8 cellular contexts compared by ENCODE assay signal in the genomic region with DNA sequence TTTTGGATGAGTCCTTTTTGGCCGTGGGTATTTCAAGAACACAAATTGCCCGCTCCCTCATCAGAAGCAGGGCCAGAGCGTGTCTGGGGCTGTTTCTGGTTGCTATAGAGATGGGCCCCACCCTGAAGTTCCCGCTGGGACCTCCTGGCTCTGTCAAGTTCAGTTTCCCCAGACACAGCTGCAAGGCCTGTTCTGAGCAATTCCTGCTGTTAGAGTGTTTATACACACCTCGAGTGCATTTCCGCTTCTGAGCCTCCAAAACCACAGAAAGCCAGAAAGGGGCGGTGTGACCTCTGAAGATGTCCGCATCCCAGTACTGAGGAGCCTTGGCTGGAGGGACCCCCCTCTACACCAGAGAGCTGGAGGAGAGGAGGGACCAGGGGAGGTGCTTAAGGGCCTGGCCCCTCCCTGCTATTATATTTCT. TPM values are rescaled to one million over a fixed set of nuclear protein-coding genes. Genes with fewer than 3 reads are reported as not detected.
DNase-seq lines count a peak whose midpoint lies in the region; ATAC-seq, FAIRE-seq and TF ChIP-seq lines count a peak whose summit lies in the region.

No MANE protein-coding gene starts in this region.

- intact Hi-C loops in GM12878 (cut with micrococcal nuclease; ENCODE audit: unreplicated experiment), result no loop called here
- intact Hi-C loops in PC-3 (cut with micrococcal nuclease), result no loop called here

- no peaks in the 10 kb centered on the region; a peak in 1 of 4 replicates for H3K4me1 ChIP-seq in SK-N-SH (ENCODE audit: control insufficient read depth in 1 of 2, insufficient read depth in 2 of 2, low read depth in 1 of 2, low read length in 1 of 2)
- peaks cover 17% of the 10 kb centered on the region for H3K4me1 ChIP-seq in GM23248 (ENCODE audit: insufficient read depth)
- peaks cover 22% of the 10 kb centered on the region for H3K4me1 ChIP-seq in GM12878 (ENCODE audit: control insufficient read depth, insufficient read depth, low read length)
- peaks cover 2% of the 10 kb centered on the region; the same call in 1 of the 2 replicates for H3K4me1 ChIP-seq in PC-3 (ENCODE audit: insufficient read depth, low read length)

- CTCF ChIA-PET in SK-N-SH (lab: Yijun Ruan, JAX) (interaction anchor here (0.8 to 1.1 kb wide), 5 partner anchors 11 to 111 kb away, joined by 3 to 4 read pairs (median 4); partner anchors contain the start of gene GALK1), GM12878 (lab: Yijun Ruan, JAX) (interaction anchor here (0.6 to 2.1 kb wide), 8 partner anchors 8 to 111 kb away, joined by 3 to 8 read pairs (median 3); partner anchors contain the start of genes TRIM65 and WBP2), PC-3 (lab: Charles Lee) (no interaction called here)

- BruUV-seq in GM12878 (replicated peaks; lab: Mats Ljungman, UMichigan), result no TSS peak
- BruUV-seq in PC-3 (replicated peaks; lab: Mats Ljungman, UMichigan), result no TSS peak

- no peak for TF ChIP-seq RAD21 in SK-N-SH (IDR thresholded peaks at IDR 0.05; ENCODE audit: low read length)
- TF ChIP-seq RAD21 in GM12878 (IDR thresholded peaks at IDR 0.05; ENCODE audit: insufficient read depth, low read depth, low read length), result no peak

- H3K27ac ChIP-seq in SK-N-SH (ENCODE audit: low read depth in 2 of 2, low read length in 1 of 2) (no peak overlapping the region), GM23248 (peak overlapping the region; percentile 48), GM12878 (ENCODE audit: control insufficient read depth, insufficient read depth) (peak overlapping the region; percentile 29), PC-3 (ENCODE audit: low read length) (no peak overlapping the region)

- H3F3A ChIP-seq in SK-N-SH (replicated peaks; ENCODE audit: insufficient read depth) (peaks cover 6% of the 10 kb centered on the region), GM23248 (ENCODE audit: insufficient read depth) (0 out of 2 replicates have a peak, but pooled peaks cover 6% of the 10 kb centered on the region), PC-3 (ENCODE audit: low read length, unreplicated experiment) (no peaks in the 10 kb centered on the region)

- TF ChIP-seq POLR2A in GM12878 (IDR thresholded peaks at IDR 0.05; ENCODE audit: low read depth, low read length), result no peak

- peak; percentile 35 for DNase-seq in SK-N-SH
- peak; percentile 81 for DNase-seq in GM23248
- peak; percentile 78 for DNase-seq in MG63
- peak; percentile 77 for DNase-seq in GM12878 (ENCODE audit: low read depth, low spot score)
- peak; percentile 24 for DNase-seq in medulla oblongata (ENCODE audit: extremely low spot score)
- DNase-seq in PC-3, result no peak

- no peak for TF ChIP-seq CTCF in SK-N-SH (IDR thresholded peaks at IDR 0.05)
- TF ChIP-seq CTCF in GM12878 (IDR thresholded peaks at IDR 0.05 in 2 of 3, conservative IDR thresholded peaks at IDR 0.05 in 1 of 3; ENCODE audit: control insufficient read depth in 2 of 3, extremely low read depth in 1 of 3, insufficient read depth in 1 of 3, low read depth in 3 of 3, low read length in 3 of 3), result no peak
- TF ChIP-seq CTCF in PC-3 (conservative IDR thresholded peaks at IDR 0.05; ENCODE audit: low read depth, low read length), result no peak

- ATAC-seq in SK-N-SH treated with all-trans-retinoic acid at 6 μM for 48 hours (no peak; the same call in 2 of the 3 replicates), GM12878 (peak; percentile 90), GM18519 (IDR thresholded peaks at IDR 0.05; ENCODE audit: low FRiP score, unreplicated experiment) (no peak), PC-3 (no peak)

- H3K4me3 ChIP-seq in SK-N-SH (ENCODE audit: low read depth in 2 of 2, low read length in 1 of 2) (no peak overlapping the region), GM23248 (no peak overlapping the region), MG63 (no peak overlapping the region), GM12878 (peak overlapping the region; percentile 22; the same call in 1 of the 2 replicates), PC-3 (ENCODE audit: low read length) (no peak overlapping the region)

- no peak overlapping the region for H3K4me2 ChIP-seq in SK-N-SH
- peak overlapping the region; percentile 34 for H3K4me2 ChIP-seq in GM23248 (ENCODE audit: unreplicated experiment)
- peak overlapping the region; percentile 66 for H3K4me2 ChIP-seq in GM12878 (ENCODE audit: control insufficient read depth, insufficient read depth)
- H3K4me2 ChIP-seq in PC-3 (ENCODE audit: low read length), result no peak overlapping the region

- H3K27me3 ChIP-seq in SK-N-SH (ENCODE audit: insufficient read depth), result no peaks in the 10 kb centered on the region
- H3K27me3 ChIP-seq in GM23248 (replicated peaks; ENCODE audit: insufficient read depth), result no peaks in the 10 kb centered on the region
- no peaks in the 10 kb centered on the region for H3K27me3 ChIP-seq in MG63
- H3K27me3 ChIP-seq in GM12878 (replicated peaks in 1 of 2; ENCODE audit: control insufficient read depth in 2 of 2, insufficient read depth in 2 of 2, low read length in 1 of 2), result no peaks in the 10 kb centered on the region
- H3K27me3 ChIP-seq in PC-3 (ENCODE audit: low read length), result no peaks in the 10 kb centered on the region

- 90% methylated on average over 8 of the region's 8 CpGs for WGBS in SK-N-SH (ENCODE audit: low lambda C conversion rate)
- WGBS in GM23248 (ENCODE audit: low coverage in 1 of 2, low lambda C conversion rate in 2 of 2, missing lambda C conversion rate in 2 of 2), 2 experiments, result 10 to 11% methylated on average over 8 of the region's 8 CpGs
- under 1% methylated on average over 8 of the region's 8 CpGs for WGBS in GM12878 (ENCODE audit: insufficient coverage, insufficient replicate concordance, low lambda C conversion rate, missing lambda C conversion rate)

- H3K36me3 ChIP-seq in SK-N-SH (replicated peaks in 1 of 2; ENCODE audit: control insufficient read depth in 1 of 2, insufficient read depth in 2 of 2, low read length in 1 of 2) (no peaks in the 10 kb centered on the region), GM23248 (ENCODE audit: low read depth) (no peaks in the 10 kb centered on the region), MG63 (no peaks in the 10 kb centered on the region), GM12878 (ENCODE audit: control insufficient read depth in 2 of 2, insufficient read depth in 2 of 2, low read length in 1 of 2) (no peaks in the 10 kb centered on the region), PC-3 (ENCODE audit: low read depth, low read length) (no peaks in the 10 kb centered on the region)

- no peak overlapping the region for H3K9ac ChIP-seq in SK-N-SH
- H3K9ac ChIP-seq in GM23248, result peak overlapping the region; percentile 36
- peak overlapping the region; percentile 1; the same call in 1 of the 2 replicates for H3K9ac ChIP-seq in GM12878 (ENCODE audit: control insufficient read depth, insufficient read depth, low read length)
- H3K9ac ChIP-seq in PC-3 (ENCODE audit: low read length), result no peak overlapping the region

- H4K20me1 ChIP-seq in SK-N-SH (ENCODE audit: insufficient read depth) (no peaks in the 10 kb centered on the region), GM23248 (ENCODE audit: insufficient read depth) (no peaks in the 10 kb centered on the region), GM12878 (ENCODE audit: control insufficient read depth, insufficient read depth) (no peaks in the 10 kb centered on the region), PC-3 (ENCODE audit: low read length) (no peaks in the 10 kb centered on the region)

- POLR2A ChIA-PET in SK-N-SH (lab: Yijun Ruan, JAX), result no interaction called here
- POLR2A ChIA-PET in GM12878 (lab: Charles Lee), result interaction anchor here (0.6 to 1.7 kb wide), 5 partner anchors 9 to 616 kb away, joined by 3 to 16 read pairs (median 5); partner anchors contain the start of genes TRIM47 and WBP2
- POLR2A ChIA-PET in PC-3 (lab: Charles Lee; ENCODE audit: unreplicated experiment), result interaction anchor here (0.6 kb wide), 2 partner anchors 154 to 530 kb away, joined by 5 to 6 read pairs; no protein-coding TSS in a partner anchor

- H3K9me2 ChIP-seq in SK-N-SH (no peaks in the 10 kb centered on the region), GM23248 (ENCODE audit: insufficient read depth) (no peaks in the 10 kb centered on the region), PC-3 (replicated peaks; ENCODE audit: low read length) (no peaks in the 10 kb centered on the region)

- SMC1A ChIA-PET in GM12878 (lab: Charles Lee; ENCODE audit: uncharacterized antibody, unreplicated experiment), result interaction anchor here (0.7 to 1.4 kb wide), 6 partner anchors 8 to 116 kb away, joined by 3 to 6 read pairs (median 3); partner anchors contain the start of gene WBP2

- H3K79me2 ChIP-seq in SK-N-SH (ENCODE audit: insufficient read depth) (no peaks in the 10 kb centered on the region), GM23248 (ENCODE audit: insufficient read depth) (no peaks in the 10 kb centered on the region), GM12878 (ENCODE audit: control insufficient read depth, insufficient read depth, low read length) (no peaks in the 10 kb centered on the region), PC-3 (ENCODE audit: low read length) (no peaks in the 10 kb centered on the region)

- TF ChIP-seq EP300 in SK-N-SH (IDR thresholded peaks at IDR 0.05; ENCODE audit: borderline replicate concordance in 1 of 2, low read depth in 1 of 2, low read length in 1 of 2), result no peak
- TF ChIP-seq EP300 in GM12878 (IDR thresholded peaks at IDR 0.05; ENCODE audit: borderline replicate concordance in 1 of 2, control insufficient read depth in 1 of 2, low read depth in 2 of 2, low read length in 2 of 2), result peak in 1 of 2 experiments; percentile 38; a peak in 1 of 4 replicates

- H2AFZ ChIP-seq in SK-N-SH (ENCODE audit: low read depth), result peak overlapping the region; percentile 14; the same call in 1 of the 2 replicates
- peak overlapping the region; percentile 61 for H2AFZ ChIP-seq in GM23248
- peak overlapping the region; percentile 21; the same call in 1 of the 2 replicates for H2AFZ ChIP-seq in GM12878 (ENCODE audit: control insufficient read depth, low read depth, low read length)
- H2AFZ ChIP-seq in PC-3 (ENCODE audit: low read length), result no peak overlapping the region

- H3K9me3 ChIP-seq in SK-N-SH, result no peaks in the 10 kb centered on the region
- H3K9me3 ChIP-seq in GM23248 (ENCODE audit: low read depth), result no peaks in the 10 kb centered on the region
- no peaks in the 10 kb centered on the region for H3K9me3 ChIP-seq in MG63
- H3K9me3 ChIP-seq in GM12878 (replicated peaks; ENCODE audit: control insufficient read depth, insufficient read depth, low read length), result no peaks in the 10 kb centered on the region
- H3K9me3 ChIP-seq in PC-3 (ENCODE audit: low read length), result no peaks in the 10 kb centered on the region

- RAD21 ChIA-PET in GM12878 (lab: Charles Lee; ENCODE audit: unreplicated experiment), result interaction anchor here (0.7 to 1.3 kb wide), 5 partner anchors 11 to 32 kb away, joined by 3 to 5 read pairs (median 3); partner anchors contain the start of gene TRIM65

- peak; percentile 94 for FAIRE-seq in GM12878 (lab: Jason Lieb, UNC)

- in situ Hi-C loops in GM23248 (cut with MboI), result no loop called here
- in situ Hi-C loops in GM12878 (cut with MboI), result no loop called here

RNA-seq across cellular contexts. Expression of gene WBP2, which starts 9.3 kb away (rescaled TPM):
- polyA plus RNA-seq in SK-N-SH (2012; rRNA removed) (49.7 and 55.8 TPM in 2 replicates), GM23248 (2016; fragmentation: Nextera tagmentation; extraction: Ambion mirVana) (59.4 and 64.8 TPM in 2 replicates), GM12878 (2011; rRNA removed) (12.7 and 18.6 TPM in 2 replicates), GM12878 (2014; fragmentation: Illumina TruSeq; extraction: Trizol) (40.8 and 53.4 TPM in 2 replicates), GM12878 (2014; fragmentation: Nextera tagmentation; extraction: Ambion mirVana) (1 to 10 TPM; 1.5 to 3.0 TPM), GM12878 (2014; rRNA removed) (26.6 and 30.9 TPM in 2 replicates), GM12878 (2016; fragmentation: Nextera tagmentation; extraction: Ambion mirVana) (10 to 100 TPM; 49.8 to 57.3 TPM)
- 31.9 and 42.5 TPM in 2 replicates for polyA plus RNA-seq in SK-N-SH (2012; cell fraction: cytosol; rRNA removed)
- 63.2 and 67.1 TPM in 2 replicates for polyA plus RNA-seq in SK-N-SH (2012; cell fraction: nucleus; rRNA removed)
- 17.4 and 22.9 TPM in 2 replicates for total RNA-seq in GM23248 (2014; rRNA removed; shearing (Covaris generic))
- total RNA-seq in MG63 (2014; rRNA removed; shearing (Covaris generic); ENCODE audit: low replicate concordance), result 6.6 and 7.9 TPM in 2 replicates
- 24.5 and 27.7 TPM in 2 replicates for total RNA-seq in GM12878 (2013; cell fraction: nucleolus; rRNA removed)
- total RNA-seq in GM12878 (2014; rRNA removed) (26.0 and 28.4 TPM in 2 replicates), GM12878 (2014; rRNA removed; fragmentation: Illumina TruSeq; extraction: Trizol) (11.8 and 12.1 TPM in 2 replicates), GM12878 (2021) (53.9 and 56.4 TPM in 2 replicates), PC-3 (2014; rRNA removed) (49.7 and 51.8 TPM in 2 replicates)
- polyA plus RNA-seq in GM12878 (2011; ENCODE audit: low read depth), result 45.2 TPM
- 18.8 and 21.9 TPM in 2 replicates for polyA plus RNA-seq in GM12878 (2011; cell fraction: cytosol; rRNA removed)
- 60.2 and 65.4 TPM in 2 replicates for polyA plus RNA-seq in GM12878 (2011; cell fraction: nucleus; rRNA removed)
- 80.3 and 82.1 TPM in 2 replicates for polyA plus RNA-seq in GM12878 (2012)
- polyA minus RNA-seq in GM12878 (2011; rRNA and poly(A)+ RNA removed), result 20.7 and 21.9 TPM in 2 replicates
- polyA minus RNA-seq in GM12878 (2011; cell fraction: cytosol; rRNA and poly(A)+ RNA removed), result 11.9 and 13.1 TPM in 2 replicates
- polyA minus RNA-seq in GM12878 (2011; cell fraction: nucleus; rRNA and poly(A)+ RNA removed), result 21.2 and 23.5 TPM in 2 replicates

RNA-seq across cellular contexts. Expression of gene TRIM47, which starts 13.9 kb away (rescaled TPM):
- 3.1 and 5.1 TPM in 2 replicates for polyA plus RNA-seq in SK-N-SH (2012; rRNA removed)
- polyA plus RNA-seq in SK-N-SH (2012; cell fraction: cytosol; rRNA removed), result 1.9 and 2.7 TPM in 2 replicates
- 6.9 and 7.6 TPM in 2 replicates for polyA plus RNA-seq in SK-N-SH (2012; cell fraction: nucleus; rRNA removed)
- total RNA-seq in GM23248 (2014; rRNA removed; shearing (Covaris generic)), result 1.4 and 2.4 TPM in 2 replicates
- polyA plus RNA-seq in GM23248 (2016; fragmentation: Nextera tagmentation; extraction: Ambion mirVana), result 1.2 and 2.0 TPM in 2 replicates
- 40.4 and 54.2 TPM in 2 replicates for total RNA-seq in MG63 (2014; rRNA removed; shearing (Covaris generic); ENCODE audit: low replicate concordance)
- total RNA-seq in GM12878 (2013; cell fraction: nucleolus; rRNA removed), result 4.6 and 7.4 TPM in 2 replicates
- total RNA-seq in GM12878 (2014; rRNA removed), result 9.6 and 9.8 TPM in 2 replicates
- total RNA-seq in GM12878 (2014; rRNA removed; fragmentation: Illumina TruSeq; extraction: Trizol), result 3.7 and 4.3 TPM in 2 replicates
- total RNA-seq in GM12878 (2021), result 8.6 and 9.8 TPM in 2 replicates
- 0.16 TPM for polyA plus RNA-seq in GM12878 (2011; ENCODE audit: low read depth)
- polyA plus RNA-seq in GM12878 (2011; rRNA removed), result 0.12 and 0.35 TPM in 2 replicates
- 0.64 and 0.93 TPM in 2 replicates for polyA plus RNA-seq in GM12878 (2011; cell fraction: cytosol; rRNA removed)
- 0.48 and 1.5 TPM in 2 replicates for polyA plus RNA-seq in GM12878 (2011; cell fraction: nucleus; rRNA removed)
- polyA plus RNA-seq in GM12878 (2012), result 0.67 and 0.97 TPM in 2 replicates
- polyA plus RNA-seq in GM12878 (2014; fragmentation: Illumina TruSeq; extraction: Trizol), result 0.84 and 4.6 TPM in 2 replicates
- 1 to 10 TPM in 1 of 2 experiments, under 1 TPM in 1; 0.79 to 1.8 TPM for polyA plus RNA-seq in GM12878 (2014; fragmentation: Nextera tagmentation; extraction: Ambion mirVana)
- 8.4 and 11.3 TPM in 2 replicates for polyA plus RNA-seq in GM12878 (2014; rRNA removed)
- 1 to 10 TPM; 6.1 to 9.7 TPM for polyA plus RNA-seq in GM12878 (2016; fragmentation: Nextera tagmentation; extraction: Ambion mirVana)
- polyA minus RNA-seq in GM12878 (2011; rRNA and poly(A)+ RNA removed), result not detected in 2 replicates
- 0.73 TPM in 1 of 2 replicates, not detected in the other for polyA minus RNA-seq in GM12878 (2011; cell fraction: cytosol; rRNA and poly(A)+ RNA removed)
- 0.96 and 0.97 TPM in 2 replicates for polyA minus RNA-seq in GM12878 (2011; cell fraction: nucleus; rRNA and poly(A)+ RNA removed)
- total RNA-seq in PC-3 (2014; rRNA removed), result 73.7 and 109 TPM in 2 replicates

RNA-seq across cellular contexts. Expression of gene UNC13D, which starts 20.3 kb away (rescaled TPM):
- polyA plus RNA-seq in SK-N-SH (2012; rRNA removed), result 0.99 and 1.3 TPM in 2 replicates
- polyA plus RNA-seq in SK-N-SH (2012; cell fraction: cytosol; rRNA removed), result 0.41 and 1.2 TPM in 2 replicates
- 6.5 and 8.9 TPM in 2 replicates for polyA plus RNA-seq in SK-N-SH (2012; cell fraction: nucleus; rRNA removed)
- total RNA-seq in GM23248 (2014; rRNA removed; shearing (Covaris generic)), result under 0.01 and 0.65 TPM in 2 replicates
- 0.06 TPM in 1 of 2 replicates, not detected in the other for polyA plus RNA-seq in GM23248 (2016; fragmentation: Nextera tagmentation; extraction: Ambion mirVana)
- total RNA-seq in MG63 (2014; rRNA removed; shearing (Covaris generic); ENCODE audit: low replicate concordance), result 0.20 and 0.23 TPM in 2 replicates
- 128 and 142 TPM in 2 replicates for total RNA-seq in GM12878 (2013; cell fraction: nucleolus; rRNA removed)
- total RNA-seq in GM12878 (2014; rRNA removed), result 37.9 and 45.2 TPM in 2 replicates
- 10.0 and 10.3 TPM in 2 replicates for total RNA-seq in GM12878 (2014; rRNA removed; fragmentation: Illumina TruSeq; extraction: Trizol)
- 58.6 and 63.9 TPM in 2 replicates for total RNA-seq in GM12878 (2021)
- 46.6 TPM for polyA plus RNA-seq in GM12878 (2011; ENCODE audit: low read depth)
- polyA plus RNA-seq in GM12878 (2011; rRNA removed), result 9.2 and 15.5 TPM in 2 replicates
- polyA plus RNA-seq in GM12878 (2011; cell fraction: cytosol; rRNA removed), result 11.1 and 15.5 TPM in 2 replicates
- polyA plus RNA-seq in GM12878 (2011; cell fraction: nucleus; rRNA removed), result 157 and 179 TPM in 2 replicates
- polyA plus RNA-seq in GM12878 (2012), result 42.6 and 46.6 TPM in 2 replicates
- polyA plus RNA-seq in GM12878 (2014; fragmentation: Illumina TruSeq; extraction: Trizol), result 4.0 and 14.4 TPM in 2 replicates
- polyA plus RNA-seq in GM12878 (2014; fragmentation: Nextera tagmentation; extraction: Ambion mirVana), result 1 to 10 TPM in 1 of 2 experiments, under 1 TPM in 1; 0.32 to 1.6 TPM
- 37.1 and 46.0 TPM in 2 replicates for polyA plus RNA-seq in GM12878 (2014; rRNA removed)
- polyA plus RNA-seq in GM12878 (2016; fragmentation: Nextera tagmentation; extraction: Ambion mirVana), result 10 to 100 TPM; 34.9 to 37.4 TPM
- polyA minus RNA-seq in GM12878 (2011; rRNA and poly(A)+ RNA removed), result 12.5 and 23.1 TPM in 2 replicates
- polyA minus RNA-seq in GM12878 (2011; cell fraction: cytosol; rRNA and poly(A)+ RNA removed), result 9.7 and 12.6 TPM in 2 replicates
- 47.1 and 66.4 TPM in 2 replicates for polyA minus RNA-seq in GM12878 (2011; cell fraction: nucleus; rRNA and poly(A)+ RNA removed)
- total RNA-seq in PC-3 (2014; rRNA removed), result 43.9 and 53.8 TPM in 2 replicates

RNA-seq across cellular contexts. Expression of gene TRIM65, which starts 32.3 kb away (rescaled TPM):
- 13.1 and 18.1 TPM in 2 replicates for polyA plus RNA-seq in SK-N-SH (2012; rRNA removed)
- polyA plus RNA-seq in SK-N-SH (2012; cell fraction: cytosol; rRNA removed), result 7.7 and 11.7 TPM in 2 replicates
- polyA plus RNA-seq in SK-N-SH (2012; cell fraction: nucleus; rRNA removed), result 21.5 and 24.6 TPM in 2 replicates
- total RNA-seq in GM23248 (2014; rRNA removed; shearing (Covaris generic)), result 24.2 and 25.7 TPM in 2 replicates
- 9.9 and 10.2 TPM in 2 replicates for polyA plus RNA-seq in GM23248 (2016; fragmentation: Nextera tagmentation; extraction: Ambion mirVana)
- 27.6 and 49.4 TPM in 2 replicates for total RNA-seq in MG63 (2014; rRNA removed; shearing (Covaris generic); ENCODE audit: low replicate concordance)
- 10.6 and 14.1 TPM in 2 replicates for total RNA-seq in GM12878 (2013; cell fraction: nucleolus; rRNA removed)
- 21.0 and 26.0 TPM in 2 replicates for total RNA-seq in GM12878 (2014; rRNA removed)
- 10.1 and 11.6 TPM in 2 replicates for total RNA-seq in GM12878 (2014; rRNA removed; fragmentation: Illumina TruSeq; extraction: Trizol)
- 21.8 and 23.0 TPM in 2 replicates for total RNA-seq in GM12878 (2021)
- polyA plus RNA-seq in GM12878 (2011; ENCODE audit: low read depth), result 3.9 TPM
- 3.9 and 6.0 TPM in 2 replicates for polyA plus RNA-seq in GM12878 (2011; rRNA removed)
- polyA plus RNA-seq in GM12878 (2011; cell fraction: cytosol; rRNA removed), result 7.4 and 8.5 TPM in 2 replicates
- polyA plus RNA-seq in GM12878 (2011; cell fraction: nucleus; rRNA removed), result 6.4 and 8.0 TPM in 2 replicates
- 7.9 and 8.1 TPM in 2 replicates for polyA plus RNA-seq in GM12878 (2012)
- 7.2 and 10.0 TPM in 2 replicates for polyA plus RNA-seq in GM12878 (2014; fragmentation: Illumina TruSeq; extraction: Trizol)
- polyA plus RNA-seq in GM12878 (2014; fragmentation: Nextera tagmentation; extraction: Ambion mirVana), result 1 to 10 TPM; 1.4 to 3.8 TPM
- polyA plus RNA-seq in GM12878 (2014; rRNA removed), result 18.8 and 19.5 TPM in 2 replicates
- polyA plus RNA-seq in GM12878 (2016; fragmentation: Nextera tagmentation; extraction: Ambion mirVana), result 10 to 100 TPM in 1 of 2 experiments, 1 to 10 TPM in 1; 3.2 to 16.2 TPM
- 2.4 and 6.8 TPM in 2 replicates for polyA minus RNA-seq in GM12878 (2011; rRNA and poly(A)+ RNA removed)
- polyA minus RNA-seq in GM12878 (2011; cell fraction: cytosol; rRNA and poly(A)+ RNA removed), result 2.0 and 2.1 TPM in 2 replicates
- polyA minus RNA-seq in GM12878 (2011; cell fraction: nucleus; rRNA and poly(A)+ RNA removed), result 2.2 and 4.6 TPM in 2 replicates
- 32.3 and 48.9 TPM in 2 replicates for total RNA-seq in PC-3 (2014; rRNA removed)

RNA-seq across cellular contexts. Expression of gene MRPL38, which starts 40.2 kb away (rescaled TPM):
- 62.5 and 93.9 TPM in 2 replicates for polyA plus RNA-seq in SK-N-SH (2012; rRNA removed)
- 28.7 and 43.8 TPM in 2 replicates for polyA plus RNA-seq in SK-N-SH (2012; cell fraction: cytosol; rRNA removed)
- polyA plus RNA-seq in SK-N-SH (2012; cell fraction: nucleus; rRNA removed), result 321 and 427 TPM in 2 replicates
- total RNA-seq in GM23248 (2014; rRNA removed; shearing (Covaris generic)), result 18.8 and 36.9 TPM in 2 replicates
- polyA plus RNA-seq in GM23248 (2016; fragmentation: Nextera tagmentation; extraction: Ambion mirVana), result 51.9 and 58.4 TPM in 2 replicates
- 75.8 and 100 TPM in 2 replicates for total RNA-seq in MG63 (2014; rRNA removed; shearing (Covaris generic); ENCODE audit: low replicate concordance)
- 53.2 and 65.9 TPM in 2 replicates for total RNA-seq in GM12878 (2013; cell fraction: nucleolus; rRNA removed)
- 39.3 and 43.8 TPM in 2 replicates for total RNA-seq in GM12878 (2014; rRNA removed)
- 49.3 and 52.1 TPM in 2 replicates for total RNA-seq in GM12878 (2014; rRNA removed; fragmentation: Illumina TruSeq; extraction: Trizol)
- 145 and 161 TPM in 2 replicates for total RNA-seq in GM12878 (2021)
- 17.8 TPM for polyA plus RNA-seq in GM12878 (2011; ENCODE audit: low read depth)
- polyA plus RNA-seq in GM12878 (2011; rRNA removed), result 21.8 and 54.1 TPM in 2 replicates
- polyA plus RNA-seq in GM12878 (2011; cell fraction: cytosol; rRNA removed), result 63.0 and 88.7 TPM in 2 replicates
- 286 and 298 TPM in 2 replicates for polyA plus RNA-seq in GM12878 (2011; cell fraction: nucleus; rRNA removed)
- 44.0 and 47.0 TPM in 2 replicates for polyA plus RNA-seq in GM12878 (2012)
- 13.1 and 44.1 TPM in 2 replicates for polyA plus RNA-seq in GM12878 (2014; fragmentation: Illumina TruSeq; extraction: Trizol)
- polyA plus RNA-seq in GM12878 (2014; fragmentation: Nextera tagmentation; extraction: Ambion mirVana), result 10 to 100 TPM in 1 of 2 experiments, 1 to 10 TPM in 1; 6.6 to 20.1 TPM
- polyA plus RNA-seq in GM12878 (2014; rRNA removed), result 76.9 and 84.1 TPM in 2 replicates
- polyA plus RNA-seq in GM12878 (2016; fragmentation: Nextera tagmentation; extraction: Ambion mirVana), result 100 to 1,000 TPM; 204 to 205 TPM
- polyA minus RNA-seq in GM12878 (2011; rRNA and poly(A)+ RNA removed), result 25.1 and 39.7 TPM in 2 replicates
- polyA minus RNA-seq in GM12878 (2011; cell fraction: cytosol; rRNA and poly(A)+ RNA removed), result 21.5 and 33.3 TPM in 2 replicates
- 36.5 and 65.6 TPM in 2 replicates for polyA minus RNA-seq in GM12878 (2011; cell fraction: nucleus; rRNA and poly(A)+ RNA removed)
- total RNA-seq in PC-3 (2014; rRNA removed), result 74.5 and 124 TPM in 2 replicates

Comparison
In these comparisons a context has a peak if more than half of its experiments do, and no peak if none do; other contexts are left out.
1. H3K27ac ChIP-seq: peak in GM23248 (single experiment) and GM12878 (single experiment); none in SK-N-SH (0 of 2) and PC-3 (single experiment).
2. H3K4me2 ChIP-seq: peak in GM23248 (single experiment) and GM12878 (single experiment); none in SK-N-SH (single experiment) and PC-3 (single experiment).
3. H3K9ac ChIP-seq: peak in GM23248 (single experiment) and GM12878 (single experiment); none in SK-N-SH (single experiment) and PC-3 (single experiment).
4. Of the 26 proteins assayed by ChIP-seq in both GM12878 and SK-N-SH: peak only in GM12878: FOXM1, MEF2A, NFIC, PBX3, TCF12 and YY1; only in SK-N-SH: none; in both: none; in neither: 19; mixed calls (peak in some experiments, not most) for 1.